In genomic region chr2:129935118-129935517, GRCh38 we compare ENCODE assay signal across 26 cellular contexts. TPM values are rescaled to one million over a fixed set of nuclear protein-coding genes. Genes with fewer than 3 reads are reported as not detected.
DNase-seq lines count a peak whose midpoint lies in the region; ATAC-seq and TF ChIP-seq lines count a peak whose summit lies in the region.
"Had no signal": no experiment of that assay in that cellular context is flagged by ENCODE, and none has a peak within 500 bp of the region (broad histone marks: within the 10 kb centered on the region; RNA-seq: fewer than 3 reads in every experiment).

No MANE protein-coding gene starts in this region.

- no peak overlapping the region for H3K9ac ChIP-seq in adipocyte (ENCODE audit: low read length)

- H3K9me3 Mint-ChIP-seq in type B pancreatic cell: no peaks in the 10 kb centered on the region
- no peaks in the 10 kb centered on the region for H3K9me3 Mint-ChIP-seq in activated CD8-positive, alpha-beta T cell treated with anti-CD3 and anti-CD28 coated beads for 36 hours
- H3K9me3 Mint-ChIP-seq: activated naive CD4-positive, alpha-beta T cell treated with anti-CD3 and anti-CD28 coated beads, Interleukin-2, amount 50 U/mL, for 72 hours; activated T-helper 17 cell treated with anti-CD3 and anti-CD28 coated beads, Interleukin-2, amount 50 U/mL, for 72 hours; CD4-positive, CD25-positive, alpha-beta regulatory T cell had no signal

- H3K27me3 Mint-ChIP-seq in type B pancreatic cell: peaks cover 51% of the 10 kb centered on the region
- peaks cover 20% of the 10 kb centered on the region for H3K27me3 Mint-ChIP-seq in activated CD8-positive, alpha-beta T cell treated with anti-CD3 and anti-CD28 coated beads for 36 hours

- peaks cover 2% of the 10 kb centered on the region for H3K27me3 ChIP-seq in adipocyte (replicated peaks; ENCODE audit: control insufficient read depth, insufficient read depth, low read length)
- H3K27me3 ChIP-seq: ascending aorta, right atrium auricular region had no signal

- CTCF ChIA-PET in activated CD8-positive, alpha-beta T cell treated with anti-CD3 and anti-CD28 coated beads for 36 hours (lab: Charles Lee): no interaction called here

- intact Hi-C loops in activated CD8-positive, alpha-beta T cell treated with anti-CD3 and anti-CD28 coated beads for 36 hours (cut with micrococcal nuclease): no loop called here

- H3K4me3 Mint-ChIP-seq in type B pancreatic cell: no peak overlapping the region
- H3K4me3 Mint-ChIP-seq in activated CD8-positive, alpha-beta T cell treated with anti-CD3 and anti-CD28 coated beads for 36 hours: no peak overlapping the region
- H3K4me3 Mint-ChIP-seq: activated T-helper 17 cell treated with anti-CD3 and anti-CD28 coated beads, Interleukin-2, amount 50 U/mL, for 72 hours; CD4-positive, CD25-positive, alpha-beta regulatory T cell had no signal

- no peaks in the 10 kb centered on the region for H3K36me3 ChIP-seq in adipocyte (ENCODE audit: control insufficient read depth, insufficient read depth, low read length, severe bottlenecking)
- H3K36me3 ChIP-seq: ascending aorta, right atrium auricular region had no signal

- POLR2A ChIA-PET in activated CD8-positive, alpha-beta T cell treated with anti-CD3 and anti-CD28 coated beads for 36 hours (lab: Charles Lee): no interaction called here

- peaks cover 5% of the 10 kb centered on the region for H3K4me1 Mint-ChIP-seq in type B pancreatic cell (ENCODE audit: unreplicated experiment)
- no peaks in the 10 kb centered on the region for H3K4me1 Mint-ChIP-seq in activated CD8-positive, alpha-beta T cell treated with anti-CD3 and anti-CD28 coated beads for 36 hours (ENCODE audit: low read depth)
- H3K4me1 Mint-ChIP-seq: activated T-helper 17 cell treated with anti-CD3 and anti-CD28 coated beads, Interleukin-2, amount 50 U/mL, for 72 hours; CD4-positive, CD25-positive, alpha-beta regulatory T cell had no signal

- peaks cover 12% of the 10 kb centered on the region for H3K4me1 ChIP-seq in adipocyte (ENCODE audit: control insufficient read depth, insufficient read depth, low read length)
- H3K4me1 ChIP-seq: ascending aorta, right atrium auricular region had no signal

- H3K27ac Mint-ChIP-seq in type B pancreatic cell: no peak overlapping the region
- H3K27ac Mint-ChIP-seq in activated CD8-positive, alpha-beta T cell treated with anti-CD3 and anti-CD28 coated beads for 36 hours: no peak overlapping the region
- H3K27ac Mint-ChIP-seq: activated naive CD4-positive, alpha-beta T cell treated with anti-CD3 and anti-CD28 coated beads, Interleukin-2, amount 50 U/mL, for 72 hours; activated T-helper 17 cell treated with anti-CD3 and anti-CD28 coated beads, Interleukin-2, amount 50 U/mL, for 72 hours had no signal

- no peak for ATAC-seq in activated CD8-positive, alpha-beta T cell treated with anti-CD3 and anti-CD28 coated beads for 36 hours
- ATAC-seq in GM21717 (IDR thresholded peaks at IDR 0.05; ENCODE audit: unreplicated experiment): no peak
- ATAC-seq: activated naive CD4-positive, alpha-beta T cell treated with anti-CD3 and anti-CD28 coated beads, Interleukin-2, amount 50 U/mL, for 72 hours; activated T-helper 17 cell treated with anti-CD3 and anti-CD28 coated beads, Interleukin-2, amount 50 U/mL, for 72 hours; GM12878 had no signal

- no peak for TF ChIP-seq CTCF in type B pancreatic cell (conservative IDR thresholded peaks at IDR 0.05)
- TF ChIP-seq CTCF in activated CD8-positive, alpha-beta T cell treated with anti-CD3 and anti-CD28 coated beads for 36 hours (IDR thresholded peaks at IDR 0.05): no peak

- H3K9me3 ChIP-seq in adipocyte (ENCODE audit: control insufficient read depth, low read length): no peaks in the 10 kb centered on the region
- H3K9me3 ChIP-seq: ascending aorta, right atrium auricular region had no signal

- H3K4me3 ChIP-seq in adipocyte (ENCODE audit: low read length): no peak overlapping the region
- H3K4me3 ChIP-seq: ascending aorta, GM12878, PC-9, right atrium auricular region, SK-N-MC had no signal

- H3K36me3 Mint-ChIP-seq in type B pancreatic cell: no peaks in the 10 kb centered on the region
- H3K36me3 Mint-ChIP-seq in activated CD8-positive, alpha-beta T cell treated with anti-CD3 and anti-CD28 coated beads for 36 hours (ENCODE audit: low read depth): no peaks in the 10 kb centered on the region
- H3K36me3 Mint-ChIP-seq: activated naive CD4-positive, alpha-beta T cell treated with anti-CD3 and anti-CD28 coated beads, Interleukin-2, amount 50 U/mL, for 72 hours; CD4-positive, CD25-positive, alpha-beta regulatory T cell had no signal

- peak; percentile 13 for DNase-seq in GM04503 (ENCODE audit: low read depth)
- peak; percentile 30 for DNase-seq in adipocyte (ENCODE audit: low read depth)
- DNase-seq in kidney glomerular epithelial cell (lab: John Stamatoyannopoulos, UW): peak; percentile 69
- peak; percentile 27 for DNase-seq in type B pancreatic cell (ENCODE audit: extremely low spot score, unreplicated experiment)
- no peak for DNase-seq in retina
- no peak for DNase-seq in activated CD8-positive, alpha-beta T cell treated with anti-CD3 and anti-CD28 coated beads for 36 hours
- DNase-seq: activated CD4-positive, alpha-beta T cell treated with anti-CD3 and anti-CD28 coated beads, Interleukin-2, amount 50 U/mL, for 1 hour; CD4-positive, CD25-positive, alpha-beta regulatory T cell; cerebellar nuclear complex; effector CD4-positive, alpha-beta T cell; hypothalamus; NCI-H1105 treated with DMSO at 0.1 percent for 48 hours; NCI-H2029 treated with DMSO at 0.1 percent for 48 hours; NCI-H446; PC-9; stimulated activated CD8-positive, alpha-beta memory T cell treated with anti-CD3 and anti-CD28 coated beads, Interleukin-4, amount 100 ng/mL, for 48 hours; T-helper 2 cell had no signal

RNA-seq across cellular contexts. Expression of gene RAB6C, which starts 44.3 kb away (rescaled TPM):
- total RNA-seq in type B pancreatic cell (ENCODE audit: low replicate concordance): 0.29 and 0.50 TPM in 2 replicates
- not detected for total RNA-seq in activated CD8-positive, alpha-beta T cell treated with anti-CD3 and anti-CD28 coated beads for 36 hours
- total RNA-seq: activated naive CD4-positive, alpha-beta T cell treated with anti-CD3 and anti-CD28 coated beads, Interleukin-2, amount 50 U/mL, for 72 hours; activated T-helper 17 cell treated with anti-CD3 and anti-CD28 coated beads, Interleukin-2, amount 50 U/mL, for 72 hours; ascending aorta; CD4-positive, CD25-positive, alpha-beta regulatory T cell; GM12878; myocyte; osteoblast; PC-9; right atrium auricular region had no signal

Comparison
In these comparisons a context has a peak if more than half of its experiments do, and no peak if none do; other contexts are left out.
1. DNase-seq: peak in GM04503 (single experiment), adipocyte (single experiment), kidney glomerular epithelial cell (single experiment) and type B pancreatic cell (single experiment); none in retina (single experiment) and activated CD8-positive, alpha-beta T cell treated with anti-CD3 and anti-CD28 coated beads for 36 hours (single experiment).